1 cellular context compared by ENCODE assay signal in the genomic region with DNA sequence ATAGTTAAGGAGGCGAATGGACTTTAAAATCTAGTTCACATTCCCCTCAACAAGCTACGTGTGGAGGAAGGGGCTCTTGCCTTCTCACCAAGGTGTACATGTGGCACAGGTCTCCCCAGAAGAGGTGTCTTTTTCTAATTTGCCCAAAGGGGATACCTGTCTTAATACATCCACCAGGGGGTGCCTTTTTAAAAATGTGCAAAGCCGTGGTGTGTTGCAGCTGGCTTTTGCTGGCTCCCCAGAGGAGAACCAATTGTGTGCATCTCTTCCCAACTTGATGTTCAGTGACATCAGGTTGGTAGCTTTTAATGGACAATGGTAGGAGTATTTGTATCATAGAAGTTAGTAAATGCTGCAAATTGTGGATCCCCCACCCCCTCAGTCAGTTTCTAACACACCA.
TF ChIP-seq lines count a peak whose summit lies in the region.

No MANE protein-coding gene starts in this region.

TF ChIP-seq in GM23338, 12 proteins besides CTCF, POLR2A, EP300 and RAD21 (continued from another document):
- TF ChIP-seq, protein P1, sequence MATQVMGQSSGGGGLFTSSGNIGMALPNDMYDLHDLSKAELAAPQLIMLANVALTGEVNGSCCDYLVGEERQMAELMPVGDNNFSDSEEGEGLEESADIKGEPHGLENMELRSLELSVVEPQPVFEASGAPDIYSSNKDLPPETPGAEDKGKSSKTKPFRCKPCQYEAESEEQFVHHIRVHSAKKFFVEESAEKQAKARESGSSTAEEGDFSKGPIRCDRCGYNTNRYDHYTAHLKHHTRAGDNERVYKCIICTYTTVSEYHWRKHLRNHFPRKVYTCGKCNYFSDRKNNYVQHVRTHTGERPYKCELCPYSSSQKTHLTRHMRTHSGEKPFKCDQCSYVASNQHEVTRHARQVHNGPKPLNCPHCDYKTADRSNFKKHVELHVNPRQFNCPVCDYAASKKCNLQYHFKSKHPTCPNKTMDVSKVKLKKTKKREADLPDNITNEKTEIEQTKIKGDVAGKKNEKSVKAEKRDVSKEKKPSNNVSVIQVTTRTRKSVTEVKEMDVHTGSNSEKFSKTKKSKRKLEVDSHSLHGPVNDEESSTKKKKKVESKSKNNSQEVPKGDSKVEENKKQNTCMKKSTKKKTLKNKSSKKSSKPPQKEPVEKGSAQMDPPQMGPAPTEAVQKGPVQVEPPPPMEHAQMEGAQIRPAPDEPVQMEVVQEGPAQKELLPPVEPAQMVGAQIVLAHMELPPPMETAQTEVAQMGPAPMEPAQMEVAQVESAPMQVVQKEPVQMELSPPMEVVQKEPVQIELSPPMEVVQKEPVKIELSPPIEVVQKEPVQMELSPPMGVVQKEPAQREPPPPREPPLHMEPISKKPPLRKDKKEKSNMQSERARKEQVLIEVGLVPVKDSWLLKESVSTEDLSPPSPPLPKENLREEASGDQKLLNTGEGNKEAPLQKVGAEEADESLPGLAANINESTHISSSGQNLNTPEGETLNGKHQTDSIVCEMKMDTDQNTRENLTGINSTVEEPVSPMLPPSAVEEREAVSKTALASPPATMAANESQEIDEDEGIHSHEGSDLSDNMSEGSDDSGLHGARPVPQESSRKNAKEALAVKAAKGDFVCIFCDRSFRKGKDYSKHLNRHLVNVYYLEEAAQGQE (IDR thresholded peaks at IDR 0.05; ENCODE audit: unreplicated experiment), result no peak
- TF ChIP-seq POLR2AphosphoS5 (IDR thresholded peaks at IDR 0.05; ENCODE audit: low read depth) (no peak), CREB1 (CRISPR knock-in tag; IDR thresholded peaks at IDR 0.05; ENCODE audit: low read depth) (no peak), JUNB (IDR thresholded peaks at IDR 0.05; ENCODE audit: unreplicated experiment) (no peak), EZH2phosphoT487 (IDR thresholded peaks at IDR 0.05; ENCODE audit: unreplicated experiment) (no peak), STAT1 (IDR thresholded peaks at IDR 0.05; ENCODE audit: unreplicated experiment) (no peak)
- TF ChIP-seq, protein P2, sequence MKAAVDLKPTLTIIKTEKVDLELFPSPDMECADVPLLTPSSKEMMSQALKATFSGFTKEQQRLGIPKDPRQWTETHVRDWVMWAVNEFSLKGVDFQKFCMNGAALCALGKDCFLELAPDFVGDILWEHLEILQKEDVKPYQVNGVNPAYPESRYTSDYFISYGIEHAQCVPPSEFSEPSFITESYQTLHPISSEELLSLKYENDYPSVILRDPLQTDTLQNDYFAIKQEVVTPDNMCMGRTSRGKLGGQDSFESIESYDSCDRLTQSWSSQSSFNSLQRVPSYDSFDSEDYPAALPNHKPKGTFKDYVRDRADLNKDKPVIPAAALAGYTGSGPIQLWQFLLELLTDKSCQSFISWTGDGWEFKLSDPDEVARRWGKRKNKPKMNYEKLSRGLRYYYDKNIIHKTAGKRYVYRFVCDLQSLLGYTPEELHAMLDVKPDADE (IDR thresholded peaks at IDR 0.05), result no peak
